8 cellular contexts compared by ENCODE assay signal in the genomic region with DNA sequence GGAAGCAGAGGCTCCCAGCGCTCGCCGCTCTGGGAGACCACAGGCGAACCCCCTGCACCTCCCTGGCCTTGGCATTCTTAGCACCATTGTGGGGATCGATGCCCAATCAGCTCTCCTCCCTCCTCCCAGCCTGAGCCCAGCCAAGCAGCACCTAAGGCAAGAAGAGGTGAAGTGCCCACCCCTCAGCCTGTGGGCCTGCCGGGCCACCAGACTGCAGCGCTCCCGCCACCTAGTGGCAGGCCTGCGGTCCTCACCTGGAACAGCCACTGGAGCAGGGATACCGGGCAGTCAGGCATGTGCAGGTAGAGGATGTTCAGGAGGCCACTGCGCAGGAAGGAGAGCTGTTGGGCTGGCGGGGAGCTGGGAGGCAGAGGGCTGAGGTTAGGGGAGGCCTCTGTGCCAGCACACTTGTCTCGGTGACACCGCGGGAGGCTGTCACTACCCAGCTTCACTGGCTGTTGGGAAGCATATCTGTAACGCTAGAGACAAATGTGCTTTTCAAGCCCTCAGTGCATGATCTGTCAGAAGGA. TPM values are rescaled to one million over a fixed set of nuclear protein-coding genes. Genes with fewer than 3 reads are reported as not detected.
DNase-seq lines count a peak whose midpoint lies in the region; ATAC-seq and TF ChIP-seq lines count a peak whose summit lies in the region.

No MANE protein-coding gene starts in this region.

- H3K9me3 ChIP-seq in Caco-2 (no peaks in the 10 kb centered on the region), right lobe of liver (no peaks in the 10 kb centered on the region)

- H3K27me3 ChIP-seq in Caco-2 (replicated peaks; ENCODE audit: control insufficient read depth, insufficient read depth, low read length) = no peaks in the 10 kb centered on the region
- no peaks in the 10 kb centered on the region for H3K27me3 ChIP-seq in right lobe of liver

- 13% methylated on average over 3 of the region's 16 CpGs for WGBS in right lobe of liver (ENCODE audit: insufficient coverage, low coverage, low lambda C conversion rate, missing lambda C conversion rate)

- TF ChIP-seq POLR2A in right lobe of liver (IDR thresholded peaks at IDR 0.05) = no peak

- no TSS peak for BruUV-seq in Caco-2 (replicated peaks; lab: Mats Ljungman, UMichigan)

- POLR2A ChIA-PET in Caco-2 (lab: Charles Lee) = no interaction called here

- H3K4me3 ChIP-seq in Caco-2 (ENCODE audit: low read depth, low read length) (no peak overlapping the region), coronary artery (no peak overlapping the region), right lobe of liver (no peak overlapping the region)

- CTCF ChIA-PET in Caco-2 (lab: Charles Lee) = interaction anchor here (0.6 to 3.8 kb wide), 11 partner anchors 11 to 127 kb away, joined by 3 to 72 read pairs (median 4); partner anchors contain the start of gene ANKRD39

- no peaks in the 10 kb centered on the region for H3K4me1 Mint-ChIP-seq in Caco-2 (ENCODE audit: low read depth, unreplicated experiment)

- no peak overlapping the region for H3K4me3 Mint-ChIP-seq in Caco-2 (ENCODE audit: unreplicated experiment)

- no peaks in the 10 kb centered on the region for H3K9me3 Mint-ChIP-seq in Caco-2 (ENCODE audit: unreplicated experiment)

- peak; percentile 96 to 97 for TF ChIP-seq CTCF in Caco-2 (IDR thresholded peaks at IDR 0.05; ENCODE audit: insufficient read depth in 1 of 2, low read depth in 1 of 2, low read length in 1 of 2, severe bottlenecking in 1 of 2, unreplicated experiment in 1 of 2)
- TF ChIP-seq CTCF in coronary artery (IDR thresholded peaks at IDR 0.05) = peak; percentile 93
- peak; percentile 88 to 96 (median 89) for TF ChIP-seq CTCF in right lobe of liver (IDR thresholded peaks at IDR 0.05)

- H3K27ac ChIP-seq in coronary artery (no peak overlapping the region), right lobe of liver (no peak overlapping the region)

- intact Hi-C loops in Caco-2 (cut with micrococcal nuclease; ENCODE audit: unreplicated experiment) = loop anchor here (1.0 to 5.0 kb wide), 3 partner anchors 34 to 134 kb away; partner anchors contain the start of gene CNNM3
- intact Hi-C loops in right lobe of liver (cut with DNase I) = loop anchor here in 1 of 2 donors (5.0 kb wide), 1 partner anchor 94 kb away; the partner anchor contains the start of gene ANKRD39

- no peaks in the 10 kb centered on the region for H3K36me3 ChIP-seq in Caco-2 (ENCODE audit: control insufficient read depth, insufficient read depth, low read length)
- H3K36me3 ChIP-seq in right lobe of liver = no peaks in the 10 kb centered on the region

- H3K4me1 ChIP-seq in Caco-2 (no peaks in the 10 kb centered on the region), right lobe of liver (no peaks in the 10 kb centered on the region)

- H3K27me3 Mint-ChIP-seq in Caco-2 (ENCODE audit: insufficient read depth, unreplicated experiment) = no peaks in the 10 kb centered on the region

- DNase-seq in Caco-2 (peak; percentile 85 to 92), NCI-H510A (lab: John Stamatoyannopoulos, UW) (peak; percentile 81), coronary artery (ENCODE audit: low spot score) (no peak), right lobe of liver (peak; percentile 78 to 81 (median 79))
- peak; percentile 38 to 65 for DNase-seq in activated CD4-positive, alpha-beta T cell treated with anti-CD3 and anti-CD28 coated beads, Interleukin-2, amount 50 U/mL, for 24 hours (ENCODE audit: low read depth in 1 of 2, low spot score in 1 of 2)
- DNase-seq in stimulated activated CD4-positive, alpha-beta T cell treated with anti-CD3 and anti-CD28 coated beads, TNF-alpha, amount 100 ng/mL, for 4 hours (ENCODE audit: low read depth in 3 of 3) = peak; percentile 51 to 72 (median 62)

- no peak overlapping the region for H3K27ac Mint-ChIP-seq in Caco-2 (ENCODE audit: unreplicated experiment)

- no peaks in the 10 kb centered on the region for H3K36me3 Mint-ChIP-seq in Caco-2 (ENCODE audit: insufficient read depth, unreplicated experiment)

- ATAC-seq in HG02759 (IDR thresholded peaks at IDR 0.05; ENCODE audit: unreplicated experiment) (peak; percentile 60), right lobe of liver (peak; percentile 91 to 97 (median 94)), GM21360 (IDR thresholded peaks at IDR 0.05; ENCODE audit: unreplicated experiment) (no peak)

RNA-seq across cellular contexts. Expression of gene FAM178B, which starts 35.2 kb away (rescaled TPM):
- not detected in 2 replicates for total RNA-seq in Caco-2 (2022)
- total RNA-seq in right lobe of liver = under 1 TPM in 1 of 6 experiments, not detected in 5; 0.33 TPM
